In the genomic region with DNA sequence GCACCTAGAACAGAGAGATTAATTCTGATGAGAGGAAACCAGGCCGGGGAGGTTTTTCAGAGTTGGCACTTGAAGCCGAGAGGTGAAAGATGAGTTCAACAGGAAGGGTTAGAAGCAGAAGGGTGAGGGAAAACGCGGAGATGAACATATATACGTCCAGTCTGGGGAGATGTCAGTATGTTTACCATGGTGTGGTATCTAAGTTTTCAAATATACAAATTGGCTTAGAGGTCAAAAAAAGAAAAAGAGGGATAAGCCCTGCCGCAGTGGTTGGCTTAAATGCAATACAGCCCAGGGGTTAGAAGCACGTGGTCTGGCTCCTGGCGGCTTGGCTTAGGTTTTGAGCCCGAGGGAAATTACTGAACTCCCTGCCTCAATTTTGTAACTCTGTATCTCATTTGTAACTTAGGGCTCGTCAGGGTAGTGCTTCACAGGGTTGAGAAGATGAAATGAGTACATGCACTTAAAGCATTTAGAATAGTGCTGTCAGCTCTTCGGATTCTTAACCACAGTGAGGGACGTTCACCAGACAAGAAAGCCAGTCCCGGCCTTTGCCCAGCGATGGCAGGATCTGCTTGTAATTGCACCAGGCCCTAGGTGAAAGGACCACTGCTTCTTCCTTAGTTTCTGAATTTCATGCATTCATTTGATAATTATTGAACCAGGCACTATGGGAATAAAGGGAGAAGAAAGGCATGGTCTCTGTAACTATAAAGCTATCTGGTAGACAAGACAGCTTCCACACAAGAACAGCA, we compare ENCODE assay signal across 8 cellular contexts. TPM values are rescaled to one million over a fixed set of nuclear protein-coding genes. Genes with fewer than 3 reads are reported as not detected.
DNase-seq lines count a peak whose midpoint lies in the region; ATAC-seq and TF ChIP-seq lines count a peak whose summit lies in the region.

No MANE protein-coding gene starts in this region.

- peaks cover 21 to 29% (median 24%) of the 10 kb centered on the region in 10 experiments for H3K4me1 ChIP-seq in BLaER1 treated with 17β-estradiol and CSF1 and Interleukin-3, amounts not matched to agents 10 nM and 100 nM
- H3K4me1 ChIP-seq in mesodermal cell (ENCODE audit: control insufficient read depth, insufficient read depth, low read length, poor library complexity, severe bottlenecking) (peaks cover 17% of the 10 kb centered on the region), vagina (peaks cover 51% of the 10 kb centered on the region)

- DNase-seq in MV-4-11 (lab: John Stamatoyannopoulos, UW) (peak; percentile 16), caudate nucleus (lab: John Stamatoyannopoulos, UW) (no peak), vagina (ENCODE audit: extremely low spot score in 2 of 2) (no peak), kidney tubule cell (ENCODE audit: low spot score) (no peak)

- H3K27me3 ChIP-seq in BLaER1 treated with 17β-estradiol and CSF1 and Interleukin-3, amounts not matched to agents 10 nM and 100 nM: peaks cover 57 to 74% (median 71%) of the 10 kb centered on the region in 11 experiments
- no peaks in the 10 kb centered on the region for H3K27me3 ChIP-seq in vagina

- peak overlapping the region in 5 of 10 experiments; percentile 24 to 72 (median 60); a peak in 6 of 20 replicates for H3K4me3 ChIP-seq in BLaER1 treated with 17β-estradiol and CSF1 and Interleukin-3, amounts not matched to agents 10 nM and 100 nM
- H3K4me3 ChIP-seq in mesodermal cell (ENCODE audit: extremely low read depth, insufficient read depth, low read length, poor library complexity, severe bottlenecking) (no peak overlapping the region), vagina (peak overlapping the region in 1 of 2 donors; percentile 37)

- peak overlapping the region; percentile 87 to 98 (median 94) for H3K4me2 ChIP-seq in BLaER1 treated with 17β-estradiol and CSF1 and Interleukin-3, amounts not matched to agents 10 nM and 100 nM

- intact Hi-C loops in vagina (cut with DNase I): no loop called here

- ATAC-seq in GM21381 (IDR thresholded peaks at IDR 0.05; ENCODE audit: unreplicated experiment) (no peak), HG03460 (IDR thresholded peaks at IDR 0.05; ENCODE audit: unreplicated experiment) (no peak)

- peak overlapping the region in 8 of 11 experiments; percentile 41 to 73 (median 70); a peak in 9 of 22 replicates for H3K9ac ChIP-seq in BLaER1 treated with 17β-estradiol and CSF1 and Interleukin-3, amounts not matched to agents 10 nM and 100 nM

- H3K36me3 ChIP-seq in BLaER1 treated with 17β-estradiol and CSF1 and Interleukin-3, amounts not matched to agents 10 nM and 100 nM: no peaks in the 10 kb centered on the region
- H3K36me3 ChIP-seq in mesodermal cell (ENCODE audit: control insufficient read depth, insufficient read depth, low read length) (no peaks in the 10 kb centered on the region), vagina (no peaks in the 10 kb centered on the region)

- H3K27ac ChIP-seq in BLaER1 treated with 17β-estradiol and CSF1 and Interleukin-3, amounts not matched to agents 10 nM and 100 nM: peak overlapping the region in 3 of 11 experiments; percentile 11 to 60 (median 60); a peak in 3 of 22 replicates
- H3K27ac ChIP-seq in caudate nucleus (ENCODE audit: low read depth, low read length) (peak overlapping the region; percentile 90), mesodermal cell (ENCODE audit: low read depth, low read length, severe bottlenecking) (peak overlapping the region; percentile 98), vagina (peak overlapping the region; percentile 86)

- no peak for TF ChIP-seq CTCF in vagina (IDR thresholded peaks at IDR 0.05)

- no peak for TF ChIP-seq POLR2A in vagina (IDR thresholded peaks at IDR 0.05)

- peaks cover 0 to 51% (median 27%) of the 10 kb centered on the region in 11 experiments; a peak in 17 of 22 replicates for H4K20me1 ChIP-seq in BLaER1 treated with 17β-estradiol and CSF1 and Interleukin-3, amounts not matched to agents 10 nM and 100 nM

- WGBS in mesodermal cell (ENCODE audit: insufficient coverage in 2 of 2), 2 experiments: 62 to 65% methylated on average over 14 of the region's 14 CpGs

- H3K9me3 ChIP-seq in BLaER1 treated with 17β-estradiol and CSF1 and Interleukin-3, amounts not matched to agents 10 nM and 100 nM (replicated peaks in 1 of 11): no peaks in the 10 kb centered on the region
- H3K9me3 ChIP-seq in mesodermal cell (ENCODE audit: control insufficient read depth, low read length) (no peaks in the 10 kb centered on the region), vagina (no peaks in the 10 kb centered on the region)

RNA-seq across cellular contexts. Expression of a gene that starts 6.4 kb away (rescaled TPM):
- polyA plus RNA-seq in mesodermal cell (2013, experiment 1 of 2): 86.7 TPM
- polyA plus RNA-seq in mesodermal cell (2013, experiment 2 of 2): 82.3 TPM
- total RNA-seq in vagina: 191 TPM
